18 cellular contexts compared by ENCODE assay signal in genomic region chr7:139985811-139986210, GRCh38.
"Had no signal": no experiment of that assay in that cellular context is flagged by ENCODE, and none has a peak within 500 bp of the region (broad histone marks: within the 10 kb centered on the region; RNA-seq: fewer than 3 reads in every experiment).

No MANE protein-coding gene starts in this region.

- H3K27me3 ChIP-seq: dorsolateral prefrontal cortex, esophagus muscularis mucosa, left lung had no signal

- H3K27ac ChIP-seq: coronary artery, dorsolateral prefrontal cortex, esophagus muscularis mucosa, foreskin keratinocyte, heart right ventricle, left lung had no signal

- H3K9me3 ChIP-seq: esophagus muscularis mucosa, heart right ventricle, left lung, mucosa of descending colon had no signal

- H3K4me1 ChIP-seq: esophagus muscularis mucosa, foreskin keratinocyte had no signal

- H3K4me3 ChIP-seq: coronary artery, dorsolateral prefrontal cortex, esophagus muscularis mucosa, heart right ventricle, left lung, lung, mucosa of descending colon had no signal

- ATAC-seq: foreskin keratinocyte, heart right ventricle, left cardiac atrium, left lung, left ventricle myocardium superior, mucosa of descending colon had no signal

- H3K36me3 ChIP-seq: esophagus muscularis mucosa, heart right ventricle had no signal

- DNase-seq: dermis blood vessel endothelial cell; dorsolateral prefrontal cortex; effector CD4-positive, alpha-beta T cell; effector memory CD4-positive, alpha-beta T cell; foreskin keratinocyte; glutamatergic neuron; head of caudate nucleus; heart right ventricle; hippocampal formation; left cardiac atrium; left lung; left ventricle myocardium superior; mammary epithelial cell; mucosa of descending colon; naive B cell had no signal
